ENCODE assay signal across 1 cellular context in the genomic region with DNA sequence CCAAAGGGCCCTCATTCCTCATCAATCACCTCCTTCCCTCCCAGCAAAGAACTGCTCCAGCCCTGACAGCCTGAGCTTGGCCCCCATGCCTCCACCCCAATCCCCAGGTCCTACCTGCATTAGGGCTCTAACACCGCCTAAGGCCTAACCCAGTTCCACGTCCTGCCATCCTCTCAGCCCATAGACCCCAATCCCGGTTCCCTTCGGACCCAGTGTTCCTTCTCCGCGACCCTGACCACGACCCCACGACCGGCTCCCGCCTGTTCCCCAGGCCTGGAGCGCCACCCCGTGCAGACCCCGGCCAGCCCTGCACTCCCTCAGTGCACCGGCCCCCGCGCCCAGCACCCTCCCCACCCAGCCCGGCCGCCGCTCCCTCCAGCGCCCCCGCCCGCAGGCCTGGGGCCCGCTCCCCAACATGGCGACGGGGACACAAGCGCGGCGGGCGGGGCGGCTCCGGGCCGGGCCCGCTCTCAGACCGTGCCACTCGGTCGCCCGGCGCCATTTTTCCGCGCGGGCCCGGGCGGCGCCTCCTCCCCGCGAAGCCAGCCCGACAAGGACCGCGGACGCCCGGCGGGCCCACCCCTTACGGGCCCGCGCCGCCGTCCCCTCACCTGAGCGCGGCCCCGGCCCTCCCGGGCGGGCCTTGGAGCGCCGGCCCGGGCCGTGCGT.
TF ChIP-seq lines count a peak whose summit lies in the region.

No MANE protein-coding gene starts in this region.

TF ChIP-seq in H1, 55 proteins besides CTCF, POLR2A, EP300 and RAD21:
- TF ChIP-seq KDM5A (IDR thresholded peaks at IDR 0.05; ENCODE audit: low read length) (no peak), CBX5 (IDR thresholded peaks at IDR 0.05; ENCODE audit: low read depth, low read length) (no peak), SRF (IDR thresholded peaks at IDR 0.05; ENCODE audit: low read depth, low read length) (no peak), MAFK (IDR thresholded peaks at IDR 0.05; ENCODE audit: low read depth, low read length) (no peak), SAP30 (IDR thresholded peaks at IDR 0.05; ENCODE audit: insufficient read depth, insufficient replicate concordance, low read length) (peak; percentile 18), KDM1A (IDR thresholded peaks at IDR 0.05; ENCODE audit: borderline replicate concordance, low read length) (no peak), KDM4A (IDR thresholded peaks at IDR 0.05; ENCODE audit: low read depth, low read length, severe bottlenecking) (peak; percentile 37), CBX8 (IDR thresholded peaks at IDR 0.05; ENCODE audit: borderline replicate concordance, low read depth, low read length) (no peak), POLR2AphosphoS5 (IDR thresholded peaks at IDR 0.05; ENCODE audit: low read depth, low read length) (no peak), CHD7 (IDR thresholded peaks at IDR 0.05; ENCODE audit: insufficient replicate concordance, low read length) (no peak), SUZ12 (IDR thresholded peaks at IDR 0.05; ENCODE audit: low read length) (no peak), JUND (IDR thresholded peaks at IDR 0.05; ENCODE audit: low read length) (no peak), NRF1 (IDR thresholded peaks at IDR 0.05; ENCODE audit: low read depth, low read length) (no peak), TBP (IDR thresholded peaks at IDR 0.05; ENCODE audit: low read depth, low read length) (peak; percentile 58; the same call in 1 of the 2 replicates), YY1 (IDR thresholded peaks at IDR 0.05; ENCODE audit: low read depth, low read length) (peak; percentile 93), CTBP2 (IDR thresholded peaks at IDR 0.05; ENCODE audit: borderline replicate concordance, insufficient read depth, insufficient read length, low read length) (peak; percentile 74), SIRT6 (IDR thresholded peaks at IDR 0.05; ENCODE audit: low read length) (no peak), NANOG (IDR thresholded peaks at IDR 0.05; ENCODE audit: insufficient read depth, low read depth, low read length, poor library complexity, severe bottlenecking) (no peak), GABPA (IDR thresholded peaks at IDR 0.05; ENCODE audit: borderline replicate concordance, insufficient read depth, low read length) (no peak), ZNF274 (IDR thresholded peaks at IDR 0.05; ENCODE audit: borderline replicate concordance, extremely low read depth, low read length) (no peak), ASH2L (IDR thresholded peaks at IDR 0.05; ENCODE audit: low read length) (peak; percentile 58), SP2 (IDR thresholded peaks at IDR 0.05; ENCODE audit: low read length) (no peak), RFX5 (IDR thresholded peaks at IDR 0.05; ENCODE audit: borderline replicate concordance, low read depth, low read length) (no peak), POU5F1 (IDR thresholded peaks at IDR 0.05; ENCODE audit: low read depth, low read length) (no peak), BCL11A (IDR thresholded peaks at IDR 0.05; ENCODE audit: low read depth in 2 of 2, low read length in 2 of 2) (no peak), GTF2F1 (IDR thresholded peaks at IDR 0.05; ENCODE audit: borderline replicate concordance, low read depth, low read length) (no peak), PHF8 (conservative IDR thresholded peaks at IDR 0.05; ENCODE audit: low read depth, low read length) (peak; percentile 90), SP1 (IDR thresholded peaks at IDR 0.05; ENCODE audit: low read depth, low read length) (no peak), HDAC2 (IDR thresholded peaks at IDR 0.05; ENCODE audit: borderline replicate concordance in 1 of 2, low read depth in 2 of 2, low read length in 2 of 2) (no peak), SIX5 (IDR thresholded peaks at IDR 0.05; ENCODE audit: low read depth, low read length) (no peak), TAF7 (optimal IDR thresholded peaks at IDR 0.05; ENCODE audit: borderline replicate concordance, low read depth, low read length) (peak; percentile 73), RNF2 (IDR thresholded peaks at IDR 0.05; ENCODE audit: borderline replicate concordance, low read depth, low read length, missing control alignments, poor library complexity, severe bottlenecking) (no peak), CREB1 (IDR thresholded peaks at IDR 0.05) (no peak), HDAC6 (IDR thresholded peaks at IDR 0.05; ENCODE audit: low read depth, low read length) (no peak), FOSL1 (IDR thresholded peaks at IDR 0.05; ENCODE audit: insufficient read depth, low read depth, low read length) (no peak), BACH1 (IDR thresholded peaks at IDR 0.05; ENCODE audit: low read length) (no peak), SP4 (IDR thresholded peaks at IDR 0.05; ENCODE audit: low read length) (peak; percentile 24; the same call in 1 of the 2 replicates), TCF12 (IDR thresholded peaks at IDR 0.05; ENCODE audit: low read depth, low read length) (no peak), E2F6 (IDR thresholded peaks at IDR 0.05) (no peak), SIN3A (conservative IDR thresholded peaks at IDR 0.05 in 1 of 2, IDR thresholded peaks at IDR 0.05 in 1 of 2; ENCODE audit: low read depth in 1 of 2, low read length in 2 of 2) (peak in 1 of 2 experiments; percentile 68; a peak in 1 of 4 replicates), JUN (IDR thresholded peaks at IDR 0.05; ENCODE audit: low read depth, low read length) (no peak), EZH2 (IDR thresholded peaks at IDR 0.05; ENCODE audit: low read depth, low read length, severe bottlenecking) (no peak), CHD2 (IDR thresholded peaks at IDR 0.05; ENCODE audit: low read length) (no peak), TEAD4 (IDR thresholded peaks at IDR 0.05; ENCODE audit: low read depth, low read length) (0 out of 2 replicates have a peak, but pooled peaks have one; percentile 1), RBBP5 (IDR thresholded peaks at IDR 0.05; ENCODE audit: borderline replicate concordance, low read depth, low read length) (peak; percentile 81; the same call in 1 of the 2 replicates), CHD1 (IDR thresholded peaks at IDR 0.05; ENCODE audit: low read depth, low read length) (no peak), RXRA (IDR thresholded peaks at IDR 0.05; ENCODE audit: insufficient read depth, low read depth, low read length) (no peak), EGR1 (IDR thresholded peaks at IDR 0.05; ENCODE audit: borderline replicate concordance, low read depth, low read length) (peak; percentile 76; the same call in 1 of the 2 replicates), BRCA1 (IDR thresholded peaks at IDR 0.05; ENCODE audit: low read depth, low read length) (no peak), TAF1 (IDR thresholded peaks at IDR 0.05; ENCODE audit: low read depth, low read length) (peak; percentile 83)
- TF ChIP-seq, protein P1, sequence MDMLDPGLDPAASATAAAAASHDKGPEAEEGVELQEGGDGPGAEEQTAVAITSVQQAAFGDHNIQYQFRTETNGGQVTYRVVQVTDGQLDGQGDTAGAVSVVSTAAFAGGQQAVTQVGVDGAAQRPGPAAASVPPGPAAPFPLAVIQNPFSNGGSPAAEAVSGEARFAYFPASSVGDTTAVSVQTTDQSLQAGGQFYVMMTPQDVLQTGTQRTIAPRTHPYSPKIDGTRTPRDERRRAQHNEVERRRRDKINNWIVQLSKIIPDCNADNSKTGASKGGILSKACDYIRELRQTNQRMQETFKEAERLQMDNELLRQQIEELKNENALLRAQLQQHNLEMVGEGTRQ (IDR thresholded peaks at IDR 0.05; ENCODE audit: low read length) = no peak
- TF ChIP-seq, protein P2, sequence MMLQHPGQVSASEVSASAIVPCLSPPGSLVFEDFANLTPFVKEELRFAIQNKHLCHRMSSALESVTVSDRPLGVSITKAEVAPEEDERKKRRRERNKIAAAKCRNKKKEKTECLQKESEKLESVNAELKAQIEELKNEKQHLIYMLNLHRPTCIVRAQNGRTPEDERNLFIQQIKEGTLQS (IDR thresholded peaks at IDR 0.05; ENCODE audit: insufficient read depth, low read depth, low read length) = no peak
- TF ChIP-seq, protein P3, sequence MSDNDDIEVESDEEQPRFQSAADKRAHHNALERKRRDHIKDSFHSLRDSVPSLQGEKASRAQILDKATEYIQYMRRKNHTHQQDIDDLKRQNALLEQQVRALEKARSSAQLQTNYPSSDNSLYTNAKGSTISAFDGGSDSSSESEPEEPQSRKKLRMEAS (IDR thresholded peaks at IDR 0.05) = peak; percentile 61
- TF ChIP-seq, protein P4, sequence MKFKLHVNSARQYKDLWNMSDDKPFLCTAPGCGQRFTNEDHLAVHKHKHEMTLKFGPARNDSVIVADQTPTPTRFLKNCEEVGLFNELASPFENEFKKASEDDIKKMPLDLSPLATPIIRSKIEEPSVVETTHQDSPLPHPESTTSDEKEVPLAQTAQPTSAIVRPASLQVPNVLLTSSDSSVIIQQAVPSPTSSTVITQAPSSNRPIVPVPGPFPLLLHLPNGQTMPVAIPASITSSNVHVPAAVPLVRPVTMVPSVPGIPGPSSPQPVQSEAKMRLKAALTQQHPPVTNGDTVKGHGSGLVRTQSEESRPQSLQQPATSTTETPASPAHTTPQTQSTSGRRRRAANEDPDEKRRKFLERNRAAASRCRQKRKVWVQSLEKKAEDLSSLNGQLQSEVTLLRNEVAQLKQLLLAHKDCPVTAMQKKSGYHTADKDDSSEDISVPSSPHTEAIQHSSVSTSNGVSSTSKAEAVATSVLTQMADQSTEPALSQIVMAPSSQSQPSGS (IDR thresholded peaks at IDR 0.05; ENCODE audit: low read length) = no peak
TF ChIP-seq in H1: peak in this region for 15.
